8 cellular contexts compared by ENCODE assay signal in the genomic region with DNA sequence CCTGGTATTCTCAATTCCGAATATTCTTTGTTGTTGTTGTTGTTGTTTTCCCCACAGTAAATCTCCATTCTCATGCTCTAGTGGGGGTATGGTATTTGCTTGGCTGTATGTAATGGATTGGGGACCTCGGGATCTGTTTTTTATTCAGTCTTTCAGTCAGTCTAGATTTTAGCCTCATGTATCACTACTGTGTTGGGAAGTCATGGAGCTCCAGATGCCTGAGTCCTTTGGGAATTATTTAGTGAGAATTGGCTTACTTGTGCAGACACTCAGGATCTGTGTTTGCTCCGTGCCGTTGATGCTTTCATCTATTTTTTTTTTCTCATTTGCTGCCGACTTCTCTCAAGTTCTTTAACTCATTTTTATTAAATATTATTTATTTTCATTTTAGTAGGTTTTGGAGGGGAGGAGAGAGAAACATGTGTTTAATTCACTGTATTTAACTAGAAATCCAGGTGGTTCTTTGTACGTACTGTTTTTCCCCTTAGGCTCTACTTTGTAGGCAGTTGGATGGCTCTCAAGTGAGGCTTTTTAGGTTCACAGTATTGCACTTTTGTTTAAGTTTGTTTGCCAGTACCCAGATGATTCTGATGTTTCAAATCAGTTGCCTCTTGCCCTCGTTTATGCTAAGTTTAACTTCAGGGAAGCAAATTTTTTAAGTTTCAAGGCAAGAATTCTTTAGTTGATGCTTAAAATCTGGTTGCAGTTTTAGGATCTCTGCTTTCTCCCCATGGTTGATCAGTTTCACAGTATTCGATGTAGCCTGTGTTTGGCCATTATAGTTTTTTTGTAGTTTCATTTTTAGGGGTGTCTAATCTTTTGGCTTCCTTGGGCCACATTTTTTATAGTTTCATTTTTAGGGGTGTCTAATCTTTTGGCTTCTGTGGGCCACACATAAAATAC. TPM values are rescaled to one million over a fixed set of nuclear protein-coding genes. Genes with fewer than 3 reads are reported as not detected.
DNase-seq lines count a peak whose midpoint lies in the region; ATAC-seq and TF ChIP-seq lines count a peak whose summit lies in the region.

No MANE protein-coding gene starts in this region.

- in situ Hi-C loops in GM13976 (cut with MboI; ENCODE audit: low sequenced_read_pairs, unreplicated experiment), result no loop called here

- peaks cover 11 to 46% of the 10 kb centered on the region in 2 donors for H3K4me1 ChIP-seq in left lung

- peaks cover 0 to 3% of the 10 kb centered on the region in 2 donors for H3K36me3 ChIP-seq in left lung

- DNase-seq in stimulated activated naive CD8-positive, alpha-beta T cell treated with anti-CD3 and anti-CD28 coated beads, Interleukin-15, Interleukin-2, amounts not matched to agents 100 U/mL and 50 U/mL, for 24 hours, result no peak
- DNase-seq in activated T-helper 2 cell treated with anti-CD3 and anti-CD28 coated beads, Interferon-gamma antibody, Interleukin-2, Interleukin-4, amounts not matched to agents 10 μg/mL and 5 μg/mL and 100 μg/mL, durations not matched to agents 14 hours and 24 hours and 36 hours (ENCODE audit: low spot score), result no peak
- DNase-seq in left lung (no peak), middle frontal gyrus (ENCODE audit: extremely low spot score, low spot score) (no peak), GM13976 (ENCODE audit: low spot score) (no peak), SKM-1 (lab: John Stamatoyannopoulos, UW; ENCODE audit: unreplicated experiment) (no peak)

- H3K4me3 ChIP-seq in left lung, result no peak overlapping the region

- peak overlapping the region; percentile 86 for H3K4me3 Mint-ChIP-seq in stimulated activated naive CD8-positive, alpha-beta T cell treated with anti-CD3 and anti-CD28 coated beads, Interleukin-15, Interleukin-2, amounts not matched to agents 100 ng/mL and 50 ng/mL, for 24 hours
- H3K4me3 Mint-ChIP-seq in activated T-helper 2 cell treated with anti-CD3 and anti-CD28 coated beads, Interferon-gamma antibody, Interleukin-2, Interleukin-4, amounts not matched to agents 10 μg/mL and 5 μg/mL and 100 μg/mL, durations not matched to agents 14 hours and 24 hours and 36 hours (ENCODE audit: low read depth), result peak overlapping the region; percentile 70

- H3K27ac ChIP-seq in left lung, result peak overlapping the region; percentile 65 to 72

- no peaks in the 10 kb centered on the region for H3K27me3 ChIP-seq in left lung

- no peaks in the 10 kb centered on the region for H3K27me3 Mint-ChIP-seq in stimulated activated naive CD8-positive, alpha-beta T cell treated with anti-CD3 and anti-CD28 coated beads, Interleukin-15, Interleukin-2, amounts not matched to agents 100 ng/mL and 50 ng/mL, for 24 hours
- no peaks in the 10 kb centered on the region for H3K27me3 Mint-ChIP-seq in activated T-helper 2 cell treated with anti-CD3 and anti-CD28 coated beads, Interferon-gamma antibody, Interleukin-2, Interleukin-4, amounts not matched to agents 10 μg/mL and 5 μg/mL and 100 μg/mL, durations not matched to agents 14 hours and 24 hours and 36 hours (ENCODE audit: low read depth)

- intact Hi-C loops in activated T-helper 2 cell treated with anti-CD3 and anti-CD28 coated beads, Interferon-gamma antibody, Interleukin-2, Interleukin-4, amounts not matched to agents 10 μg/mL and 5 μg/mL and 100 μg/mL, durations not matched to agents 14 hours and 24 hours and 36 hours (cut with micrococcal nuclease), result loop anchor here (1.0 kb wide), 1 partner anchor 27 kb away; no protein-coding TSS in a partner anchor
- intact Hi-C loops in left lung (cut with DNase I), result no loop called here

- peaks cover 11% of the 10 kb centered on the region for H3K36me3 Mint-ChIP-seq in stimulated activated naive CD8-positive, alpha-beta T cell treated with anti-CD3 and anti-CD28 coated beads, Interleukin-15, Interleukin-2, amounts not matched to agents 100 ng/mL and 50 ng/mL, for 24 hours (ENCODE audit: low read depth)
- H3K36me3 Mint-ChIP-seq in activated T-helper 2 cell treated with anti-CD3 and anti-CD28 coated beads, Interferon-gamma antibody, Interleukin-2, Interleukin-4, amounts not matched to agents 10 μg/mL and 5 μg/mL and 100 μg/mL, durations not matched to agents 14 hours and 24 hours and 36 hours (ENCODE audit: low read depth), result peaks cover 17% of the 10 kb centered on the region

- H3K27ac Mint-ChIP-seq in stimulated activated naive CD8-positive, alpha-beta T cell treated with anti-CD3 and anti-CD28 coated beads, Interleukin-15, Interleukin-2, amounts not matched to agents 100 ng/mL and 50 ng/mL, for 24 hours, result peak overlapping the region; percentile 96
- peak overlapping the region; percentile 92 for H3K27ac Mint-ChIP-seq in activated T-helper 2 cell treated with anti-CD3 and anti-CD28 coated beads, Interferon-gamma antibody, Interleukin-2, Interleukin-4, amounts not matched to agents 10 μg/mL and 5 μg/mL and 100 μg/mL, durations not matched to agents 14 hours and 24 hours and 36 hours

- H3K9me3 Mint-ChIP-seq in stimulated activated naive CD8-positive, alpha-beta T cell treated with anti-CD3 and anti-CD28 coated beads, Interleukin-15, Interleukin-2, amounts not matched to agents 100 ng/mL and 50 ng/mL, for 24 hours, result no peaks in the 10 kb centered on the region
- peaks cover 3% of the 10 kb centered on the region for H3K9me3 Mint-ChIP-seq in activated T-helper 2 cell treated with anti-CD3 and anti-CD28 coated beads, Interferon-gamma antibody, Interleukin-2, Interleukin-4, amounts not matched to agents 10 μg/mL and 5 μg/mL and 100 μg/mL, durations not matched to agents 14 hours and 24 hours and 36 hours

- no peak for TF ChIP-seq CTCF in left lung (IDR thresholded peaks at IDR 0.05)
- TF ChIP-seq CTCF in GM13976 (IDR thresholded peaks at IDR 0.05; ENCODE audit: borderline replicate concordance, control extremely low read depth, extremely low read depth, insufficient read depth, missing control alignments), result no peak

- no peak for ATAC-seq in stimulated activated naive CD8-positive, alpha-beta T cell treated with anti-CD3 and anti-CD28 coated beads, Interleukin-15, Interleukin-2, amounts not matched to agents 100 U/mL and 50 U/mL, for 24 hours
- ATAC-seq in left lung, result peak; percentile 51
- ATAC-seq in GM18907 (IDR thresholded peaks at IDR 0.05; ENCODE audit: unreplicated experiment), result no peak

- H3K4me1 Mint-ChIP-seq in stimulated activated naive CD8-positive, alpha-beta T cell treated with anti-CD3 and anti-CD28 coated beads, Interleukin-15, Interleukin-2, amounts not matched to agents 100 ng/mL and 50 ng/mL, for 24 hours (ENCODE audit: low read depth), result peaks cover 74% of the 10 kb centered on the region
- peaks cover 58% of the 10 kb centered on the region for H3K4me1 Mint-ChIP-seq in activated T-helper 2 cell treated with anti-CD3 and anti-CD28 coated beads, Interferon-gamma antibody, Interleukin-2, Interleukin-4, amounts not matched to agents 10 μg/mL and 5 μg/mL and 100 μg/mL, durations not matched to agents 14 hours and 24 hours and 36 hours (ENCODE audit: low read depth)

- no peaks in the 10 kb centered on the region for H3K9me3 ChIP-seq in left lung

RNA-seq across cellular contexts. Expression of gene ZNRF2, which starts 36.9 kb away (rescaled TPM):
- total RNA-seq in activated T-helper 2 cell treated with anti-CD3 and anti-CD28 coated beads, Interferon-gamma antibody, Interleukin-2, Interleukin-4, amounts not matched to agents 10 μg/mL and 5 μg/mL and 100 μg/mL, durations not matched to agents 14 hours and 24 hours and 36 hours, result 10.2 and 10.4 TPM in 2 replicates
- total RNA-seq in left lung, result 10 to 100 TPM; 18.3 to 19.5 TPM
